Comparison of ENCODE assay signal across 20 cellular contexts in genomic region chr5:107698286-107698685, GRCh38. TPM values are rescaled to one million over a fixed set of nuclear protein-coding genes. Genes with fewer than 3 reads are reported as not detected.
DNase-seq lines count a peak whose midpoint lies in the region; ATAC-seq lines count a peak whose summit lies in the region.
"Had no signal": no experiment of that assay in that cellular context is flagged by ENCODE, and none has a peak within 500 bp of the region (broad histone marks: within the 10 kb centered on the region; RNA-seq: fewer than 3 reads in every experiment).

No MANE protein-coding gene starts in this region.

- H3K4me1 Mint-ChIP-seq in CD8-positive, alpha-beta memory T cell, result no peaks in the 10 kb centered on the region

- H3K4me1 ChIP-seq in CD8-positive, alpha-beta memory T cell (ENCODE audit: insufficient read depth, low read length), result no peaks in the 10 kb centered on the region

- H3K4me3 Mint-ChIP-seq in CD8-positive, alpha-beta memory T cell, result no peak overlapping the region
- H3K4me3 Mint-ChIP-seq: GM23338 had no signal

- H3K9me3 Mint-ChIP-seq in CD8-positive, alpha-beta memory T cell, result no peaks in the 10 kb centered on the region
- H3K9me3 Mint-ChIP-seq: GM23338 had no signal

- no peaks in the 10 kb centered on the region for H3K36me3 ChIP-seq in CD8-positive, alpha-beta memory T cell (ENCODE audit: insufficient read depth, low read length)

- no peaks in the 10 kb centered on the region for H3K36me3 Mint-ChIP-seq in CD8-positive, alpha-beta memory T cell

- POLR2A ChIA-PET in CD8-positive, alpha-beta memory T cell (lab: Charles Lee), result no interaction called here

- DNase-seq in EH (ENCODE audit: low read depth), result peak; percentile 10
- DNase-seq in NCI-H226, result peak; percentile 41
- peak; percentile 20 for DNase-seq in fibroblast of gingiva (ENCODE audit: low read depth)
- DNase-seq in skeletal muscle cell (ENCODE audit: low read depth), result peak; percentile 28
- DNase-seq in CD8-positive, alpha-beta memory T cell, result no peak
- DNase-seq: COR-L47, DMS153, KBM-7, NCI-H1092 treated with DMSO at 0.1 percent for 48 hours, NCI-H187, NCI-H446 treated with DMSO at 0.1 percent for 48 hours, NCI-H774, Right ventricle myocardium superior, SK-N-SH had no signal

- peaks cover 1 to 12% of the 10 kb centered on the region in 2 donors for H3K27me3 Mint-ChIP-seq in CD8-positive, alpha-beta memory T cell

- H3K4me3 ChIP-seq in skeletal muscle cell (ENCODE audit: low read depth, low read length), result no peak overlapping the region
- no peak overlapping the region for H3K4me3 ChIP-seq in CD8-positive, alpha-beta memory T cell (ENCODE audit: low read length)
- H3K4me3 ChIP-seq: GM23338 had no signal

- ATAC-seq in GM21576 (IDR thresholded peaks at IDR 0.05; ENCODE audit: unreplicated experiment), result no peak
- no peak for ATAC-seq in GM21515 (IDR thresholded peaks at IDR 0.05; ENCODE audit: unreplicated experiment)
- ATAC-seq: GM23338, Panc1 had no signal

- H3K27me3 ChIP-seq in CD8-positive, alpha-beta memory T cell (ENCODE audit: insufficient read depth, low read length, poor library complexity, severe bottlenecking), result no peaks in the 10 kb centered on the region

- H3K9me3 ChIP-seq in CD8-positive, alpha-beta memory T cell (ENCODE audit: low read length), result no peaks in the 10 kb centered on the region
- H3K9me3 ChIP-seq: SK-N-SH had no signal

- peak overlapping the region in 1 of 8 donors; percentile 82 for H3K27ac Mint-ChIP-seq in CD8-positive, alpha-beta memory T cell
- H3K27ac Mint-ChIP-seq: GM23338 had no signal

- no peak overlapping the region for H3K27ac ChIP-seq in CD8-positive, alpha-beta memory T cell (ENCODE audit: low read depth, low read length)
- H3K27ac ChIP-seq: C4-2B, HL-60 had no signal

- CTCF ChIA-PET in CD8-positive, alpha-beta memory T cell (lab: Charles Lee), result interaction anchor here (1.4 kb wide), 1 partner anchor 14 kb away, joined by 3 read pairs; no protein-coding TSS in a partner anchor

RNA-seq across cellular contexts. Expression of gene EFNA5, which starts 27.5 kb away (rescaled TPM):
- not detected for total RNA-seq in CD8-positive, alpha-beta memory T cell
- 0.21 TPM for polyA plus RNA-seq in CD8-positive, alpha-beta memory T cell

Comparison
In these comparisons a context has a peak if more than half of its experiments do, and no peak if none do; other contexts are left out.
1. DNase-seq: peak in EH (single experiment), NCI-H226 (single experiment), fibroblast of gingiva (single experiment) and skeletal muscle cell (single experiment); none in CD8-positive, alpha-beta memory T cell (0 of 5).